Comparison of ENCODE assay signal across 8 cellular contexts in genomic region chr17:80035687-80035936, GRCh38. TPM values are rescaled to one million over a fixed set of nuclear protein-coding genes. Genes with fewer than 3 reads are reported as not detected.
DNase-seq lines count a peak whose midpoint lies in the region; ATAC-seq and TF ChIP-seq lines count a peak whose summit lies in the region.

TBC1D16 (minus strand) TSS chr17:80035872; CDS start chr17:80013547, 22,325 bp downstream.

- H3K4me3 ChIP-seq in BE2C (ENCODE audit: low read depth, low read length) (peak within 1 kb of the TSS; percentile 84), HUES64 (ENCODE audit: low read length) (peak within 1 kb of the TSS; percentile 87), upper lobe of left lung (peak within 1 kb of the TSS; percentile 72 to 94 (median 88))

- no peak for ATAC-seq in central memory CD8-positive, alpha-beta T cell (replicated peaks; ENCODE audit: extremely low read depth, poor library complexity, severe bottlenecking)
- no peak for ATAC-seq in memory B cell (ENCODE audit: low read depth)
- ATAC-seq in upper lobe of left lung (ENCODE audit: low FRiP score in 2 of 2) = no peak

- peak within 1 kb of the TSS; percentile 99 for H3K27ac Mint-ChIP-seq in central memory CD8-positive, alpha-beta T cell (ENCODE audit: low read depth)
- H3K27ac Mint-ChIP-seq in memory B cell = peak within 1 kb of the TSS; percentile 97

- H3K36me3 ChIP-seq in BE2C (no peaks in the 10 kb centered on the region), HUES64 (ENCODE audit: insufficient read depth, low read length) (peaks cover 8% of the 10 kb centered on the region; the same call in 1 of the 2 replicates), upper lobe of left lung (peaks cover 0 to 5% (median 0%) of the 10 kb centered on the region in 4 donors)

- H3K27ac ChIP-seq in HUES64 (ENCODE audit: low read depth, low read length) (peak within 1 kb of the TSS; percentile 88), upper lobe of left lung (peak within 1 kb of the TSS; percentile 84 to 95 (median 91))

- H3K9me3 Mint-ChIP-seq in central memory CD8-positive, alpha-beta T cell = no peaks in the 10 kb centered on the region
- no peaks in the 10 kb centered on the region for H3K9me3 Mint-ChIP-seq in memory B cell

- H3K9ac ChIP-seq in HUES64 (ENCODE audit: low read depth, low read length) = peak within 1 kb of the TSS; percentile 93

- no peak for TF ChIP-seq CTCF in BE2C (IDR thresholded peaks at IDR 0.05; ENCODE audit: low read depth, low read length)
- TF ChIP-seq CTCF in upper lobe of left lung (IDR thresholded peaks at IDR 0.05) = no peak

- H3K27me3 ChIP-seq in BE2C (no peaks in the 10 kb centered on the region), HUES64 (ENCODE audit: insufficient read depth, low read length) (no peaks in the 10 kb centered on the region), upper lobe of left lung (no peaks in the 10 kb centered on the region)

- DNase-seq in BE2C (no peak), memory B cell (ENCODE audit: low spot score in 2 of 2) (no peak), upper lobe of left lung (no peak), COLO668 (lab: John Stamatoyannopoulos, UW; ENCODE audit: unreplicated experiment) (no peak), iPS-NIHi7 (ENCODE audit: extremely low spot score) (no peak), COR-L47 (lab: John Stamatoyannopoulos, UW) (no peak)
- no peak for DNase-seq in central memory CD8-positive, alpha-beta T cell (ENCODE audit: low spot score in 2 of 2)

- H3K4me3 Mint-ChIP-seq in central memory CD8-positive, alpha-beta T cell = peak within 1 kb of the TSS; percentile 90
- peak within 1 kb of the TSS; percentile 90 for H3K4me3 Mint-ChIP-seq in memory B cell

- H3K27me3 Mint-ChIP-seq in central memory CD8-positive, alpha-beta T cell = peaks cover 15% of the 10 kb centered on the region
- no peaks in the 10 kb centered on the region for H3K27me3 Mint-ChIP-seq in memory B cell

- WGBS in HUES64 = under 1% methylated on average over 45 of the region's 46 CpGs
- no CpG with 5 or more reads among the region's 46 CpGs for WGBS in upper lobe of left lung, 2 donors

- H3K36me3 Mint-ChIP-seq in central memory CD8-positive, alpha-beta T cell (ENCODE audit: insufficient read depth) = peaks cover 15% of the 10 kb centered on the region
- no peaks in the 10 kb centered on the region for H3K36me3 Mint-ChIP-seq in memory B cell

- H3K4me1 ChIP-seq in BE2C (no peaks in the 10 kb centered on the region), HUES64 (ENCODE audit: insufficient read depth, low read length) (peaks cover 8% of the 10 kb centered on the region; the same call in 1 of the 2 replicates), upper lobe of left lung (peaks cover 9 to 32% (median 18%) of the 10 kb centered on the region in 4 donors)

- TF ChIP-seq POLR2A in upper lobe of left lung (IDR thresholded peaks at IDR 0.05) = no peak

- H3K9me3 ChIP-seq in BE2C (no peaks in the 10 kb centered on the region), HUES64 (ENCODE audit: insufficient read depth, low read depth, low read length) (no peaks in the 10 kb centered on the region), upper lobe of left lung (no peaks in the 10 kb centered on the region)

- TF ChIP-seq EP300 in upper lobe of left lung (IDR thresholded peaks at IDR 0.05) = no peak

- peaks cover 14% of the 10 kb centered on the region for H3K4me1 Mint-ChIP-seq in central memory CD8-positive, alpha-beta T cell
- H3K4me1 Mint-ChIP-seq in memory B cell = peaks cover 9% of the 10 kb centered on the region

RNA-seq across cellular contexts. Expression of gene TBC1D16, which starts in this region (rescaled TPM):
- 6.8 TPM for polyA plus RNA-seq in BE2C (2012; ENCODE audit: insufficient read depth, insufficient read length, low read depth)
- 40.4 TPM for polyA plus RNA-seq in HUES64 (2013, experiment 1 of 2)
- 44.6 TPM for polyA plus RNA-seq in HUES64 (2013, experiment 2 of 2)
- 10 to 100 TPM; 15.6 to 60.8 (median 24.1) TPM for total RNA-seq in upper lobe of left lung
